4 cellular contexts compared by ENCODE assay signal in genomic region chr11:68761801-68762200, GRCh38.
"Had no signal": no experiment of that assay in that cellular context is flagged by ENCODE, and none has a peak within 500 bp of the region (broad histone marks: within the 10 kb centered on the region; RNA-seq: fewer than 3 reads in every experiment).

No MANE protein-coding gene starts in this region.

- DNase-seq: H9, HCEC 1CT, IMR-90 had no signal

- H3K9me3 Mint-ChIP-seq: GM23338, H9 had no signal

- H3K4me3 ChIP-seq: GM23338 had no signal

- H3K27ac Mint-ChIP-seq: GM23338 had no signal

- ATAC-seq: GM23338 had no signal

- H3K4me3 Mint-ChIP-seq: GM23338, H9 had no signal
